In the genomic region with DNA sequence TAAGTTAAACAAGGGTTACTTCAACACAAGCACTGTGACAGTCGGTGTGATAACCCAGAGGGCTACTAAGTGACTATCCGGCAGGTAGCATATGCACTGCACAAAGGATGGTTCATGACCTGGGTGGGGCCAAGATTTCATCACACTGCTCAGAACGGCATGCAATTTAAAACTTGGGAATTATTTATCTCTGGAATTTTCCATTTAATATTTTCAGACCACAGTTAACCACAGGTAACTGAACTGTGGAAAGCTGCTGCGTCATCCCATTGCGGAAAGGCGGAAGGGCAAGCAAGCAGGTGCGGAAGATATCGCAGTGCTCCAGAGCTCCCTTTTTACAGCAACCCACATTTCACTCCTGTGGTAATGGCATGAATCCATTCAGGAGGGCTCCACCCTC, we compare ENCODE assay signal across 1 cellular context.
TF ChIP-seq lines count a peak whose summit lies in the region.

No MANE protein-coding gene starts in this region.

TF ChIP-seq in K562, 482 proteins besides CTCF, POLR2A, EP300 and RAD21 (continued from another document and continues in another):
- TF ChIP-seq RBM14 (IDR thresholded peaks at IDR 0.05; ENCODE audit: borderline replicate concordance, insufficient read depth, low read depth, low read length) (no peak), CHD4 (IDR thresholded peaks at IDR 0.05; ENCODE audit: insufficient read depth, insufficient replicate concordance, low read depth, low read length, poor library complexity, severe bottlenecking) (no peak), SRSF1 (IDR thresholded peaks at IDR 0.05; ENCODE audit: low read depth, low read length) (no peak), RBBP5 (IDR thresholded peaks at IDR 0.05; ENCODE audit: borderline replicate concordance, insufficient read depth, low read length, poor library complexity, severe bottlenecking) (no peak), CBX5 (IDR thresholded peaks at IDR 0.05; ENCODE audit: borderline replicate concordance, low read depth) (no peak), ZFP36 (IDR thresholded peaks at IDR 0.05; ENCODE audit: low read depth, low read length, partially characterized antibody) (no peak), SPI1 (IDR thresholded peaks at IDR 0.05; ENCODE audit: borderline replicate concordance, low read depth, low read length) (peak; percentile 9; the same call in 1 of the 2 replicates), TCFL5 (CRISPR knock-in tag; conservative IDR thresholded peaks at IDR 0.05) (no peak), HEY1 (CRISPR knock-in tag; IDR thresholded peaks at IDR 0.05; ENCODE audit: borderline replicate concordance) (no peak), BRF1 (IDR thresholded peaks at IDR 0.05; ENCODE audit: borderline replicate concordance, extremely low read depth, insufficient read length) (no peak), MAFK (IDR thresholded peaks at IDR 0.05; ENCODE audit: low read length) (peak; percentile 15; the same call in 1 of the 2 replicates), ZSCAN29 (IDR thresholded peaks at IDR 0.05) (no peak), ZNF146 (CRISPR knock-in tag; IDR thresholded peaks at IDR 0.05; ENCODE audit: unreplicated experiment) (no peak), ZNF583 (CRISPR knock-in tag; IDR thresholded peaks at IDR 0.05) (no peak), RBM34 (IDR thresholded peaks at IDR 0.05; ENCODE audit: borderline replicate concordance, insufficient read depth, low read length) (no peak), PRMT5 (CRISPR knock-in tag; IDR thresholded peaks at IDR 0.05) (no peak), HDAC3 (IDR thresholded peaks at IDR 0.05; ENCODE audit: borderline replicate concordance, partially characterized antibody) (no peak), TCF3 (CRISPR knock-in tag; IDR thresholded peaks at IDR 0.05) (peak; percentile 54), MEF2A (IDR thresholded peaks at IDR 0.05; ENCODE audit: control insufficient read depth, low read depth, low read length) (no peak), SMAD2 (IDR thresholded peaks at IDR 0.05; ENCODE audit: low read depth, low read length) (no peak), ELF1 (tag; IDR thresholded peaks at IDR 0.05) (peak; percentile 46; the same call in 1 of the 2 replicates), PTTG1 (tag; IDR thresholded peaks at IDR 0.05; ENCODE audit: low read depth) (no peak), TARDBP (IDR thresholded peaks at IDR 0.05) (no peak), CREBBP (IDR thresholded peaks at IDR 0.05; ENCODE audit: low read depth, low read length) (no peak), ZNF24 (IDR thresholded peaks at IDR 0.05) (no peak), ZBED1 (IDR thresholded peaks at IDR 0.05) (no peak), NELFE (IDR thresholded peaks at IDR 0.05; ENCODE audit: insufficient read depth, insufficient read length) (no peak), FOXJ3 (CRISPR knock-in tag; IDR thresholded peaks at IDR 0.05) (no peak), NCOA4 (IDR thresholded peaks at IDR 0.05; ENCODE audit: partially characterized antibody) (no peak), ZNF431 (CRISPR knock-in tag; IDR thresholded peaks at IDR 0.05) (no peak), SOX6 (IDR thresholded peaks at IDR 0.05) (no peak), POLR2AphosphoS5 (IDR thresholded peaks at IDR 0.05; ENCODE audit: control insufficient read depth, insufficient read depth, low read depth, low read length) (no peak), ZNF785 (CRISPR knock-in tag; IDR thresholded peaks at IDR 0.05) (no peak), SIRT6 (IDR thresholded peaks at IDR 0.05; ENCODE audit: low read depth, low read length) (no peak), POLR2AphosphoS2 (IDR thresholded peaks at IDR 0.05; ENCODE audit: low read length) (no peak), ETV1 (tag; conservative IDR thresholded peaks at IDR 0.05; ENCODE audit: low read depth) (no peak), ZKSCAN3 (CRISPR knock-in tag; IDR thresholded peaks at IDR 0.05) (no peak), RBM22 (IDR thresholded peaks at IDR 0.05; ENCODE audit: low read depth, low read length, poor library complexity, severe bottlenecking) (no peak), CTBP1 (IDR thresholded peaks at IDR 0.05; ENCODE audit: borderline replicate concordance) (peak; percentile 61; the same call in 1 of the 2 replicates), ZNF445 (CRISPR knock-in tag; IDR thresholded peaks at IDR 0.05; ENCODE audit: low read depth) (no peak), ARID2 (IDR thresholded peaks at IDR 0.05) (no peak), ARID1B (IDR thresholded peaks at IDR 0.05) (peak; percentile 55), TCF7L2 (IDR thresholded peaks at IDR 0.05; ENCODE audit: low read depth, low read length) (no peak), ZEB2 (IDR thresholded peaks at IDR 0.05) (0 out of 2 replicates have a peak, but pooled peaks have one; percentile 22), ZNF121 (CRISPR knock-in tag; conservative IDR thresholded peaks at IDR 0.05) (no peak), RHOXF2B (CRISPR knock-in tag; conservative IDR thresholded peaks at IDR 0.05) (no peak), SNRNP70 (optimal IDR thresholded peaks at IDR 0.05; ENCODE audit: low read depth, low read length) (no peak), KLF10 (CRISPR knock-in tag; IDR thresholded peaks at IDR 0.05) (no peak), ZNF232 (CRISPR knock-in tag; IDR thresholded peaks at IDR 0.05) (no peak), ESRRA (IDR thresholded peaks at IDR 0.05; ENCODE audit: borderline replicate concordance, low read depth) (0 out of 2 replicates have a peak, but pooled peaks have one; percentile 16), ZNF316 (IDR thresholded peaks at IDR 0.05) (peak; percentile 72), CBFA2T3 (IDR thresholded peaks at IDR 0.05) (peak; percentile 54)
- TF ChIP-seq, protein P1, sequence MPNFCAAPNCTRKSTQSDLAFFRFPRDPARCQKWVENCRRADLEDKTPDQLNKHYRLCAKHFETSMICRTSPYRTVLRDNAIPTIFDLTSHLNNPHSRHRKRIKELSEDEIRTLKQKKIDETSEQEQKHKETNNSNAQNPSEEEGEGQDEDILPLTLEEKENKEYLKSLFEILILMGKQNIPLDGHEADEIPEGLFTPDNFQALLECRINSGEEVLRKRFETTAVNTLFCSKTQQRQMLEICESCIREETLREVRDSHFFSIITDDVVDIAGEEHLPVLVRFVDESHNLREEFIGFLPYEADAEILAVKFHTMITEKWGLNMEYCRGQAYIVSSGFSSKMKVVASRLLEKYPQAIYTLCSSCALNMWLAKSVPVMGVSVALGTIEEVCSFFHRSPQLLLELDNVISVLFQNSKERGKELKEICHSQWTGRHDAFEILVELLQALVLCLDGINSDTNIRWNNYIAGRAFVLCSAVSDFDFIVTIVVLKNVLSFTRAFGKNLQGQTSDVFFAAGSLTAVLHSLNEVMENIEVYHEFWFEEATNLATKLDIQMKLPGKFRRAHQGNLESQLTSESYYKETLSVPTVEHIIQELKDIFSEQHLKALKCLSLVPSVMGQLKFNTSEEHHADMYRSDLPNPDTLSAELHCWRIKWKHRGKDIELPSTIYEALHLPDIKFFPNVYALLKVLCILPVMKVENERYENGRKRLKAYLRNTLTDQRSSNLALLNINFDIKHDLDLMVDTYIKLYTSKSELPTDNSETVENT (CRISPR knock-in tag; IDR thresholded peaks at IDR 0.05), result no peak
- TF ChIP-seq, protein P2, sequence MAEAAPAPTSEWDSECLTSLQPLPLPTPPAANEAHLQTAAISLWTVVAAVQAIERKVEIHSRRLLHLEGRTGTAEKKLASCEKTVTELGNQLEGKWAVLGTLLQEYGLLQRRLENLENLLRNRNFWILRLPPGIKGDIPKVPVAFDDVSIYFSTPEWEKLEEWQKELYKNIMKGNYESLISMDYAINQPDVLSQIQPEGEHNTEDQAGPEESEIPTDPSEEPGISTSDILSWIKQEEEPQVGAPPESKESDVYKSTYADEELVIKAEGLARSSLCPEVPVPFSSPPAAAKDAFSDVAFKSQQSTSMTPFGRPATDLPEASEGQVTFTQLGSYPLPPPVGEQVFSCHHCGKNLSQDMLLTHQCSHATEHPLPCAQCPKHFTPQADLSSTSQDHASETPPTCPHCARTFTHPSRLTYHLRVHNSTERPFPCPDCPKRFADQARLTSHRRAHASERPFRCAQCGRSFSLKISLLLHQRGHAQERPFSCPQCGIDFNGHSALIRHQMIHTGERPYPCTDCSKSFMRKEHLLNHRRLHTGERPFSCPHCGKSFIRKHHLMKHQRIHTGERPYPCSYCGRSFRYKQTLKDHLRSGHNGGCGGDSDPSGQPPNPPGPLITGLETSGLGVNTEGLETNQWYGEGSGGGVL (CRISPR knock-in tag; IDR thresholded peaks at IDR 0.05), result no peak
- TF ChIP-seq, protein P3, sequence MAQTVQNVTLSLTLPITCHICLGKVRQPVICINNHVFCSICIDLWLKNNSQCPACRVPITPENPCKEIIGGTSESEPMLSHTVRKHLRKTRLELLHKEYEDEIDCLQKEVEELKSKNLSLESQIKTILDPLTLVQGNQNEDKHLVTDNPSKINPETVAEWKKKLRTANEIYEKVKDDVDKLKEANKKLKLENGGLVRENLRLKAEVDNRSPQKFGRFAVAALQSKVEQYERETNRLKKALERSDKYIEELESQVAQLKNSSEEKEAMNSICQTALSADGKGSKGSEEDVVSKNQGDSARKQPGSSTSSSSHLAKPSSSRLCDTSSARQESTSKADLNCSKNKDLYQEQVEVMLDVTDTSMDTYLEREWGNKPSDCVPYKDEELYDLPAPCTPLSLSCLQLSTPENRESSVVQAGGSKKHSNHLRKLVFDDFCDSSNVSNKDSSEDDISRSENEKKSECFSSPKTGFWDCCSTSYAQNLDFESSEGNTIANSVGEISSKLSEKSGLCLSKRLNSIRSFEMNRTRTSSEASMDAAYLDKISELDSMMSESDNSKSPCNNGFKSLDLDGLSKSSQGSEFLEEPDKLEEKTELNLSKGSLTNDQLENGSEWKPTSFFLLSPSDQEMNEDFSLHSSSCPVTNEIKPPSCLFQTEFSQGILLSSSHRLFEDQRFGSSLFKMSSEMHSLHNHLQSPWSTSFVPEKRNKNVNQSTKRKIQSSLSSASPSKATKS (CRISPR knock-in tag; IDR thresholded peaks at IDR 0.05), result no peak
- TF ChIP-seq, protein P4, sequence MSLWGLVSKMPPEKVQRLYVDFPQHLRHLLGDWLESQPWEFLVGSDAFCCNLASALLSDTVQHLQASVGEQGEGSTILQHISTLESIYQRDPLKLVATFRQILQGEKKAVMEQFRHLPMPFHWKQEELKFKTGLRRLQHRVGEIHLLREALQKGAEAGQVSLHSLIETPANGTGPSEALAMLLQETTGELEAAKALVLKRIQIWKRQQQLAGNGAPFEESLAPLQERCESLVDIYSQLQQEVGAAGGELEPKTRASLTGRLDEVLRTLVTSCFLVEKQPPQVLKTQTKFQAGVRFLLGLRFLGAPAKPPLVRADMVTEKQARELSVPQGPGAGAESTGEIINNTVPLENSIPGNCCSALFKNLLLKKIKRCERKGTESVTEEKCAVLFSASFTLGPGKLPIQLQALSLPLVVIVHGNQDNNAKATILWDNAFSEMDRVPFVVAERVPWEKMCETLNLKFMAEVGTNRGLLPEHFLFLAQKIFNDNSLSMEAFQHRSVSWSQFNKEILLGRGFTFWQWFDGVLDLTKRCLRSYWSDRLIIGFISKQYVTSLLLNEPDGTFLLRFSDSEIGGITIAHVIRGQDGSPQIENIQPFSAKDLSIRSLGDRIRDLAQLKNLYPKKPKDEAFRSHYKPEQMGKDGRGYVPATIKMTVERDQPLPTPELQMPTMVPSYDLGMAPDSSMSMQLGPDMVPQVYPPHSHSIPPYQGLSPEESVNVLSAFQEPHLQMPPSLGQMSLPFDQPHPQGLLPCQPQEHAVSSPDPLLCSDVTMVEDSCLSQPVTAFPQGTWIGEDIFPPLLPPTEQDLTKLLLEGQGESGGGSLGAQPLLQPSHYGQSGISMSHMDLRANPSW (CRISPR knock-in tag; IDR thresholded peaks at IDR 0.05), result no peak
- TF ChIP-seq, protein P5, sequence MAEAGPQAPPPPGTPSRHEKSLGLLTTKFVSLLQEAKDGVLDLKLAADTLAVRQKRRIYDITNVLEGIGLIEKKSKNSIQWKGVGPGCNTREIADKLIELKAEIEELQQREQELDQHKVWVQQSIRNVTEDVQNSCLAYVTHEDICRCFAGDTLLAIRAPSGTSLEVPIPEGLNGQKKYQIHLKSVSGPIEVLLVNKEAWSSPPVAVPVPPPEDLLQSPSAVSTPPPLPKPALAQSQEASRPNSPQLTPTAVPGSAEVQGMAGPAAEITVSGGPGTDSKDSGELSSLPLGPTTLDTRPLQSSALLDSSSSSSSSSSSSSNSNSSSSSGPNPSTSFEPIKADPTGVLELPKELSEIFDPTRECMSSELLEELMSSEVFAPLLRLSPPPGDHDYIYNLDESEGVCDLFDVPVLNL (CRISPR knock-in tag; IDR thresholded peaks at IDR 0.05; ENCODE audit: low read depth), result no peak
- TF ChIP-seq, protein P6, sequence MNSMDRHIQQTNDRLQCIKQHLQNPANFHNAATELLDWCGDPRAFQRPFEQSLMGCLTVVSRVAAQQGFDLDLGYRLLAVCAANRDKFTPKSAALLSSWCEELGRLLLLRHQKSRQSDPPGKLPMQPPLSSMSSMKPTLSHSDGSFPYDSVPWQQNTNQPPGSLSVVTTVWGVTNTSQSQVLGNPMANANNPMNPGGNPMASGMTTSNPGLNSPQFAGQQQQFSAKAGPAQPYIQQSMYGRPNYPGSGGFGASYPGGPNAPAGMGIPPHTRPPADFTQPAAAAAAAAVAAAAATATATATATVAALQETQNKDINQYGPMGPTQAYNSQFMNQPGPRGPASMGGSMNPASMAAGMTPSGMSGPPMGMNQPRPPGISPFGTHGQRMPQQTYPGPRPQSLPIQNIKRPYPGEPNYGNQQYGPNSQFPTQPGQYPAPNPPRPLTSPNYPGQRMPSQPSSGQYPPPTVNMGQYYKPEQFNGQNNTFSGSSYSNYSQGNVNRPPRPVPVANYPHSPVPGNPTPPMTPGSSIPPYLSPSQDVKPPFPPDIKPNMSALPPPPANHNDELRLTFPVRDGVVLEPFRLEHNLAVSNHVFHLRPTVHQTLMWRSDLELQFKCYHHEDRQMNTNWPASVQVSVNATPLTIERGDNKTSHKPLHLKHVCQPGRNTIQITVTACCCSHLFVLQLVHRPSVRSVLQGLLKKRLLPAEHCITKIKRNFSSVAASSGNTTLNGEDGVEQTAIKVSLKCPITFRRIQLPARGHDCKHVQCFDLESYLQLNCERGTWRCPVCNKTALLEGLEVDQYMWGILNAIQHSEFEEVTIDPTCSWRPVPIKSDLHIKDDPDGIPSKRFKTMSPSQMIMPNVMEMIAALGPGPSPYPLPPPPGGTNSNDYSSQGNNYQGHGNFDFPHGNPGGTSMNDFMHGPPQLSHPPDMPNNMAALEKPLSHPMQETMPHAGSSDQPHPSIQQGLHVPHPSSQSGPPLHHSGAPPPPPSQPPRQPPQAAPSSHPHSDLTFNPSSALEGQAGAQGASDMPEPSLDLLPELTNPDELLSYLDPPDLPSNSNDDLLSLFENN (IDR thresholded peaks at IDR 0.05; ENCODE audit: low read depth in 2 of 2, low read length in 2 of 2), result no peak
- TF ChIP-seq, protein P7, sequence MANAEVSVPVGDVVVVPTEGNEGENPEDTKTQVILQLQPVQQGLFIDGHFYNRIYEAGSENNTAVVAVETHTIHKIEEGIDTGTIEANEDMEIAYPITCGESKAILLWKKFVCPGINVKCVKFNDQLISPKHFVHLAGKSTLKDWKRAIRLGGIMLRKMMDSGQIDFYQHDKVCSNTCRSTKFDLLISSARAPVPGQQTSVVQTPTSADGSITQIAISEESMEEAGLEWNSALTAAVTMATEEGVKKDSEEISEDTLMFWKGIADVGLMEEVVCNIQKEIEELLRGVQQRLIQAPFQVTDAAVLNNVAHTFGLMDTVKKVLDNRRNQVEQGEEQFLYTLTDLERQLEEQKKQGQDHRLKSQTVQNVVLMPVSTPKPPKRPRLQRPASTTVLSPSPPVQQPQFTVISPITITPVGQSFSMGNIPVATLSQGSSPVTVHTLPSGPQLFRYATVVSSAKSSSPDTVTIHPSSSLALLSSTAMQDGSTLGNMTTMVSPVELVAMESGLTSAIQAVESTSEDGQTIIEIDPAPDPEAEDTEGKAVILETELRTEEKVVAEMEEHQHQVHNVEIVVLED (CRISPR knock-in tag; IDR thresholded peaks at IDR 0.05), result no peak
